Comparison of ENCODE assay signal across 26 cellular contexts in the genomic region with DNA sequence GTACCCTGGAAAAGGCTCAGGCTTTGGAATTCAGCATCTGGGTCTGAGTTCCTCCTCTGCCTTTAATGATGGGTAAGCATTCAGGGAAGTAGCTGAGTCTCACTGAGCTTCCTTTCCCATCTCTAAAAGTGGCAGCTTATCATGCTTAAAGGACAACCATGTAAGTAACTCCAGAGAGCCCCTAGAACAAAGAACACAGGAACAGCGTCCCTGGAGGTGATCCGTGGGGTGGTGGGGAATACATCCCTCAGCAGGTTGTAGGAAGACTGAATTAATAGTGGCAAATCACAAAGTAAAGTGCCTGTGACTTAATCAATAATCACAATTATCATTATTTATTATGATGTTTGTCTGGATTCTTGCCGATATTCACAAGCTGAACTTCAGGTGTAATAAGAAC.
"Had no signal": no experiment of that assay in that cellular context is flagged by ENCODE, and none has a peak within 500 bp of the region (broad histone marks: within the 10 kb centered on the region; RNA-seq: fewer than 3 reads in every experiment).

No MANE protein-coding gene starts in this region.

- H3K4me1 ChIP-seq: colonic mucosa, esophagus muscularis mucosa, foreskin keratinocyte, gastroesophageal sphincter, heart left ventricle, psoas muscle, sigmoid colon, stomach, thyroid gland had no signal

- H3K79me2 ChIP-seq: hepatocyte had no signal

- H3K9me3 ChIP-seq: colonic mucosa, esophagus muscularis mucosa, gastroesophageal sphincter, heart left ventricle, psoas muscle, sigmoid colon, stomach, thyroid gland had no signal

- H3K36me3 ChIP-seq: colonic mucosa, esophagus muscularis mucosa, gastroesophageal sphincter, heart left ventricle, sigmoid colon, stomach, thyroid gland had no signal

- H3K4me1 Mint-ChIP-seq: naive thymus-derived CD4-positive, alpha-beta T cell; stimulated activated effector memory CD8-positive, alpha-beta T cell treated with anti-CD3 and anti-CD28 coated beads, Interleukin-12 subunit alpha, Interleukin-12 subunit beta, amount 100 ng/mL, for 72 hours had no signal

- FAIRE-seq: endothelial cell of umbilical vein, keratinocyte had no signal

- H3K9me3 Mint-ChIP-seq: dendritic cell treated with granulocyte-macrophage colony-stimulating factor and Interleukin-4, amounts not matched to agents 40 ng/mL and 50 ng/mL, for 4 days; naive thymus-derived CD4-positive, alpha-beta T cell; nephron; stimulated activated effector memory CD8-positive, alpha-beta T cell treated with anti-CD3 and anti-CD28 coated beads, Interleukin-12 subunit alpha, Interleukin-12 subunit beta, amount 100 ng/mL, for 72 hours; type B pancreatic cell had no signal

- H3K4me3 Mint-ChIP-seq: dendritic cell treated with granulocyte-macrophage colony-stimulating factor and Interleukin-4, amounts not matched to agents 40 ng/mL and 50 ng/mL, for 4 days; naive thymus-derived CD4-positive, alpha-beta T cell; nephron; stimulated activated effector memory CD8-positive, alpha-beta T cell treated with anti-CD3 and anti-CD28 coated beads, Interleukin-12 subunit alpha, Interleukin-12 subunit beta, amount 100 ng/mL, for 72 hours; type B pancreatic cell had no signal

- ATAC-seq: foreskin keratinocyte; gastroesophageal sphincter; heart left ventricle; naive thymus-derived CD4-positive, alpha-beta T cell; psoas muscle; right cardiac atrium; stimulated activated effector memory CD8-positive, alpha-beta T cell treated with anti-CD3 and anti-CD28 coated beads, Interleukin-12 subunit alpha, Interleukin-12 subunit beta, amount 100 ng/mL, for 72 hours had no signal

- H3K27ac ChIP-seq: colonic mucosa, esophagus muscularis mucosa, foreskin keratinocyte, gastroesophageal sphincter, heart left ventricle, hepatocyte, psoas muscle, sigmoid colon, stomach, thyroid gland had no signal

- H3K36me3 Mint-ChIP-seq: naive thymus-derived CD4-positive, alpha-beta T cell; stimulated activated effector memory CD8-positive, alpha-beta T cell treated with anti-CD3 and anti-CD28 coated beads, Interleukin-12 subunit alpha, Interleukin-12 subunit beta, amount 100 ng/mL, for 72 hours; type B pancreatic cell had no signal

- H3K4me3 ChIP-seq: colonic mucosa, esophagus muscularis mucosa, gastroesophageal sphincter, heart left ventricle, hepatocyte, lung, psoas muscle, sigmoid colon, stomach, thyroid gland had no signal

- H3K27ac Mint-ChIP-seq: dendritic cell treated with granulocyte-macrophage colony-stimulating factor and Interleukin-4, amounts not matched to agents 40 ng/mL and 50 ng/mL, for 4 days; naive thymus-derived CD4-positive, alpha-beta T cell; stimulated activated effector memory CD8-positive, alpha-beta T cell treated with anti-CD3 and anti-CD28 coated beads, Interleukin-12 subunit alpha, Interleukin-12 subunit beta, amount 100 ng/mL, for 72 hours; type B pancreatic cell had no signal

- H3K4me2 ChIP-seq: hepatocyte had no signal

- H3K27me3 Mint-ChIP-seq: dendritic cell treated with granulocyte-macrophage colony-stimulating factor and Interleukin-4, amounts not matched to agents 40 ng/mL and 50 ng/mL, for 4 days had no signal

- H2AFZ ChIP-seq: hepatocyte had no signal

- DNase-seq: colonic mucosa; effector CD8-positive, alpha-beta T cell; foreskin keratinocyte; heart left ventricle; mesenchymal stem cell; midbrain; naive thymus-derived CD4-positive, alpha-beta T cell; posterior cingulate gyrus; psoas muscle; right cardiac atrium; sigmoid colon; stimulated activated CD4-positive, alpha-beta T cell treated with anti-CD3 and anti-CD28 coated beads, Interleukin-2, amount 100 ng/mL, for 24 hours; stimulated activated CD4-positive, alpha-beta T cell treated with anti-CD3 and anti-CD28 coated beads, Interleukin-4, amount 100 ng/mL, for 24 hours; stimulated activated naive CD4-positive, alpha-beta T cell treated with Interleukin-2 at 50 U/mL for 16 hours; stomach; thyroid gland had no signal

- H3K27me3 ChIP-seq: colonic mucosa, foreskin keratinocyte, hepatocyte, sigmoid colon, stomach, thyroid gland had no signal
